In the genomic region with DNA sequence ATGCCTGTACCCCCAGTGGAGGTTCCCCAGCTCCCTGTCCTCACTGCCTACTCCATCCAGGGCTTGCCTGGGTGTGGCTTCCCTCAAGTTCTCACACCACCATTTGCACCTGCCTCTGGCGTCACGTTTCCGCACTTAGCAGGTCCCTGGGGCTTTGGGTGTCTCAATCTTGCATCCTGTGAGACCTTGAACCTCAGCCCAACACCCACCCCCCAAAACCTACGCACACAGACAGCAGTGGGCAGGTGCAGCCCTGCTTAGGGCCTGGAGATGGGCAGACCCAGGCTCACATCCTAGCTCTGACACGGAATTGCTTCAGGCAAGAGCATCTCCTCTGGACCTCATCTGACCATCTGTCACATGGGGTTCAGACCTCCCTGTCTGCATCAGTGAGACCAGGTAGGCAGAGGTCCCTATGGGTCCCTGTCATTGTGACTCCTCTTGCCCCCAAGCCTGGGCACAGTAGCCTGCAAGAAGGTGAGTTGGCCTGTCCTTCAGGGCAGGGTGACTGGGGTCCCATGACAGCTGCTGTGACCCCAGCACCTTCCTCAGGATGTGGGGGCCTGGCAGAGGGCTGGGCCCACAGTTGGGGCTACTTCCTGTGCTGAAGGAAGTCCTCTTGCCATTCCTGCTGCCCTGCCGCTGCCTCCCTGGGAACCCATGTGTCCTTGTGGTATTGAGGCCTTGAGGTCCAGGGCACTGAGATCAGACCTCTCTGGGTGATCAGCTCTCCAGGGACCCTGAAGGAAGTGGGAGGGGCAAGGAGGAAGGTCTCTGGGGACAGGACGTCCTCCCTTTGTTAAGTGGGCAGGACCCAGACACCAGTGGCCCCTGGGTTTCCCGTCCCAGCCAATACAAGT, we compare ENCODE assay signal across 9 cellular contexts. TPM values are rescaled to one million over a fixed set of nuclear protein-coding genes. Genes with fewer than 3 reads are reported as not detected.
A peak's percentile ranks its signal among the peaks of the same experiment; 100 is the strongest.
DNase-seq lines count a peak whose midpoint lies in the region; ATAC-seq, FAIRE-seq and TF ChIP-seq lines count a peak whose summit lies in the region.
"Had no signal": no experiment of that assay in that cellular context is flagged by ENCODE, and none has a peak within 500 bp of the region (broad histone marks: within the 10 kb centered on the region; RNA-seq: fewer than 3 reads in every experiment).

No MANE protein-coding gene starts in this region.

- no peaks in the 10 kb centered on the region for H3K27me3 Mint-ChIP-seq in activated CD4-positive, alpha-beta T cell treated with anti-CD3 and anti-CD28 coated beads, Interleukin-2, amount 10 ng/mL, durations not matched to agents 7 days and 5 days

- peaks cover 44% of the 10 kb centered on the region for H3K36me3 Mint-ChIP-seq in activated CD4-positive, alpha-beta T cell treated with anti-CD3 and anti-CD28 coated beads, Interleukin-2, amount 10 ng/mL, durations not matched to agents 7 days and 5 days (ENCODE audit: low read depth)

- POLR2A ChIA-PET in activated CD4-positive, alpha-beta T cell treated with anti-CD3 and anti-CD28 coated beads, Interleukin-2, amount 10 ng/mL, durations not matched to agents 7 days and 5 days (lab: Charles Lee): interaction anchor here (0.9 to 1.3 kb wide), 2 partner anchors 11 to 250 kb away, joined by 3 read pairs; a partner anchor contains a TSS

- H3K27me3 ChIP-seq in esophagus muscularis mucosa: no peaks in the 10 kb centered on the region

- H3K9me3 Mint-ChIP-seq in activated CD4-positive, alpha-beta T cell treated with anti-CD3 and anti-CD28 coated beads, Interleukin-2, amount 10 ng/mL, durations not matched to agents 7 days and 5 days: no peaks in the 10 kb centered on the region

- H3K36me3 ChIP-seq in esophagus muscularis mucosa: peaks cover 20 to 67% (median 63%) of the 10 kb centered on the region in 4 donors

- no peak for TF ChIP-seq POLR2A in esophagus muscularis mucosa (IDR thresholded peaks at IDR 0.05; ENCODE audit: low read depth)

- H3K4me3 ChIP-seq in esophagus muscularis mucosa: peak overlapping the region; percentile 11 to 87 (median 58)
- H3K4me3 ChIP-seq in foreskin fibroblast (ENCODE audit: low read depth in 1 of 2, low read length in 2 of 2): no peak overlapping the region
- H3K4me3 ChIP-seq: K562 had no signal

- peak; percentile 98 for FAIRE-seq in GM18507 (lab: Jason Lieb, UNC)
- FAIRE-seq: K562 had no signal

- intact Hi-C loops in esophagus muscularis mucosa (cut with DNase I): no loop called here

- no peak for TF ChIP-seq CTCF in esophagus muscularis mucosa (IDR thresholded peaks at IDR 0.05)
- TF ChIP-seq CTCF in foreskin fibroblast (IDR thresholded peaks at IDR 0.05; ENCODE audit: low read depth, low read length): no peak

- peaks cover 52% of the 10 kb centered on the region for H3K4me1 Mint-ChIP-seq in activated CD4-positive, alpha-beta T cell treated with anti-CD3 and anti-CD28 coated beads, Interleukin-2, amount 10 ng/mL, durations not matched to agents 7 days and 5 days

- peak overlapping the region; percentile 90 for H3K27ac Mint-ChIP-seq in activated CD4-positive, alpha-beta T cell treated with anti-CD3 and anti-CD28 coated beads, Interleukin-2, amount 10 ng/mL, durations not matched to agents 7 days and 5 days

- ATAC-seq in HG03095 (IDR thresholded peaks at IDR 0.05; ENCODE audit: unreplicated experiment): peak; percentile 37
- ATAC-seq: K562 had no signal

- DNase-seq in GM18507 (ENCODE audit: extremely low spot score, insufficient read length, low read depth) (no peak), esophagus muscularis mucosa (ENCODE audit: extremely low spot score) (no peak), HPDE6-E6E7 (ENCODE audit: extremely low spot score) (no peak), foreskin fibroblast (no peak), NCI-H1105 treated with DMSO at 0.1 percent for 48 hours (lab: John Stamatoyannopoulos, UW) (no peak)
- DNase-seq in activated CD4-positive, alpha-beta T cell treated with anti-CD3 and anti-CD28 coated beads, Interleukin-2, amount 10 ng/mL, durations not matched to agents 7 days and 5 days: peak; percentile 83
- DNase-seq in stimulated activated CD8-positive, alpha-beta memory T cell treated with anti-CD3 and anti-CD28 coated beads, Interleukin-4, amount 100 ng/mL, for 48 hours: peak; percentile 69

- TF ChIP-seq EP300 in esophagus muscularis mucosa (IDR thresholded peaks at IDR 0.05): no peak

- CTCF ChIA-PET in activated CD4-positive, alpha-beta T cell treated with anti-CD3 and anti-CD28 coated beads, Interleukin-2, amount 10 ng/mL, durations not matched to agents 7 days and 5 days (lab: Charles Lee): interaction anchor here (1.0 to 5.3 kb wide), 8 partner anchors 9 to 220 kb away, joined by 3 to 24 read pairs (median 6); a partner anchor contains a TSS

- H3K4me1 ChIP-seq in esophagus muscularis mucosa: peaks cover 42 to 65% (median 60%) of the 10 kb centered on the region in 4 donors

- 67% methylated on average over 6 of the region's 8 CpGs for WGBS in esophagus muscularis mucosa

- H3K9me3 ChIP-seq in esophagus muscularis mucosa: no peaks in the 10 kb centered on the region

- H3K27ac ChIP-seq in esophagus muscularis mucosa (replicated peaks in 1 of 4): peak overlapping the region; percentile 83 to 93 (median 88)

- H3K4me3 Mint-ChIP-seq in activated CD4-positive, alpha-beta T cell treated with anti-CD3 and anti-CD28 coated beads, Interleukin-2, amount 10 ng/mL, durations not matched to agents 7 days and 5 days: peak overlapping the region; percentile 83

RNA-seq across cellular contexts. Expression of a gene that starts 2.0 kb away (rescaled TPM):
- 100 to 1,000 TPM; 229 to 235 TPM for total RNA-seq in activated CD4-positive, alpha-beta T cell treated with anti-CD3 and anti-CD28 coated beads, Interleukin-2, amount 10 ng/mL, durations not matched to agents 7 days and 5 days
- total RNA-seq in esophagus muscularis mucosa: 10 to 100 TPM; 40.7 to 56.3 (median 45.8) TPM

RNA-seq across cellular contexts. Expression of a gene that starts 22.9 kb away (rescaled TPM):
- total RNA-seq in activated CD4-positive, alpha-beta T cell treated with anti-CD3 and anti-CD28 coated beads, Interleukin-2, amount 10 ng/mL, durations not matched to agents 7 days and 5 days: 10 to 100 TPM; 76.7 to 79.8 TPM
- total RNA-seq in esophagus muscularis mucosa: 10 to 100 TPM; 51.5 to 84.6 (median 82.1) TPM

RNA-seq across cellular contexts. Expression of a gene that starts 24.3 kb away (rescaled TPM):
- 10 to 100 TPM; 47.7 to 50.2 TPM for total RNA-seq in activated CD4-positive, alpha-beta T cell treated with anti-CD3 and anti-CD28 coated beads, Interleukin-2, amount 10 ng/mL, durations not matched to agents 7 days and 5 days
- 10 to 100 TPM; 21.4 to 43.1 (median 27.1) TPM for total RNA-seq in esophagus muscularis mucosa

RNA-seq across cellular contexts. Expression of a gene that starts 25.8 kb away (rescaled TPM):
- 10 to 100 TPM; 61.0 to 67.1 TPM for total RNA-seq in activated CD4-positive, alpha-beta T cell treated with anti-CD3 and anti-CD28 coated beads, Interleukin-2, amount 10 ng/mL, durations not matched to agents 7 days and 5 days
- 10 to 100 TPM; 29.9 to 41.7 (median 37.6) TPM for total RNA-seq in esophagus muscularis mucosa

RNA-seq across cellular contexts. Expression of a gene that starts 44.3 kb away (rescaled TPM):
- 1 to 10 TPM in 1 of 2 experiments, under 1 TPM in 1; 1.00 to 3.3 TPM for total RNA-seq in activated CD4-positive, alpha-beta T cell treated with anti-CD3 and anti-CD28 coated beads, Interleukin-2, amount 10 ng/mL, durations not matched to agents 7 days and 5 days
- total RNA-seq in esophagus muscularis mucosa: 1 to 10 TPM in 3 of 4 donors, under 1 TPM in 1; 0.99 to 1.2 (median 1.2) TPM

Comparison
In these comparisons a context has a peak if more than half of its experiments do, and no peak if none do; other contexts are left out.
1. DNase-seq: peak in activated CD4-positive, alpha-beta T cell treated with anti-CD3 and anti-CD28 coated beads, Interleukin-2, amount 10 ng/mL, durations not matched to agents 7 days and 5 days (single experiment) and stimulated activated CD8-positive, alpha-beta memory T cell treated with anti-CD3 and anti-CD28 coated beads, Interleukin-4, amount 100 ng/mL, for 48 hours (single experiment); none in GM18507 (single experiment), esophagus muscularis mucosa (single experiment), HPDE6-E6E7 (single experiment), foreskin fibroblast (0 of 2) and NCI-H1105 treated with DMSO at 0.1 percent for 48 hours (single experiment).
2. H3K4me3 ChIP-seq: peak in esophagus muscularis mucosa (4 of 4); none in foreskin fibroblast (0 of 2).
3. RNA of a gene that starts 2.0 kb away (total RNA-seq): 229 to 235 TPM in activated CD4-positive, alpha-beta T cell treated with anti-CD3 and anti-CD28 coated beads, Interleukin-2, amount 10 ng/mL, durations not matched to agents 7 days and 5 days; 40.7 to 56.3 TPM in esophagus muscularis mucosa; every median in the first group is over 4 times any median in the second.